ENCODE assay signal across 13 cellular contexts in the genomic region with DNA sequence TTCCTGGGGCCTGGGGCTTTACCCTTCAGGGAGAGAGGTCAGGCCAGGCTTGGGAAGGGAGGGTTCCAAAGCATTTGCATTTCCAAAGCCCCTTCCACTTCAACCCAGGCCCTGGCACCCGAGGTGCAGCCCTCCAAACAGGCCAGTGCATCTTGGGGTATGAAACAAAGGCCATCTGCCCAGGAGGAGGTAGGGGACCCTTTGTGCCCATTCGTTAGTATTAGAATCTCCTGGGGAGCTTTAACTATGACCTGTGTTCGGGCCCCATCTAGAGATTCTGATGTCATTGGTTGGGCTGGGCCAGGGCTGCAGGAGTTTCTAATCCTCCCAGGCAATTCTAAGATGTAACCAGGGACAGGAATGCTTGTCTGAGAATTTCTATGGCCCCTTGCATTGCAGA.
"Had no signal": no experiment of that assay in that cellular context is flagged by ENCODE, and none has a peak within 500 bp of the region (broad histone marks: within the 10 kb centered on the region; RNA-seq: fewer than 3 reads in every experiment).

No MANE protein-coding gene starts in this region.

- H3K27ac Mint-ChIP-seq: activated CD4-positive, alpha-beta memory T cell treated with anti-CD3 and anti-CD28 coated beads for 36 hours; activated naive CD4-positive, alpha-beta T cell treated with anti-CD3 and anti-CD28 coated beads, Interleukin-2, amount 50 U/mL, for 24 hours; activated T-helper 1 cell treated with anti-CD3 and anti-CD28 coated beads, Interleukin-12 subunit alpha, Interleukin-12 subunit beta, Interleukin-2, Interleukin-4 antibody, amounts not matched to agents 30 ng/mL and 10 ng/mL and 1 ng/mL, durations not matched to agents 14 hours and 24 hours and 36 hours had no signal

- H3K9me3 Mint-ChIP-seq: activated CD4-positive, alpha-beta memory T cell treated with anti-CD3 and anti-CD28 coated beads for 36 hours; activated naive CD4-positive, alpha-beta T cell treated with anti-CD3 and anti-CD28 coated beads, Interleukin-2, amount 50 U/mL, for 24 hours; activated T-helper 1 cell treated with anti-CD3 and anti-CD28 coated beads, Interleukin-12 subunit alpha, Interleukin-12 subunit beta, Interleukin-2, Interleukin-4 antibody, amounts not matched to agents 30 ng/mL and 10 ng/mL and 1 ng/mL, durations not matched to agents 14 hours and 24 hours and 36 hours had no signal

- H3K9ac ChIP-seq: parathyroid adenoma had no signal

- H2AFZ ChIP-seq: parathyroid adenoma had no signal

- H3K36me3 Mint-ChIP-seq: activated CD4-positive, alpha-beta memory T cell treated with anti-CD3 and anti-CD28 coated beads for 36 hours; activated naive CD4-positive, alpha-beta T cell treated with anti-CD3 and anti-CD28 coated beads, Interleukin-2, amount 50 U/mL, for 24 hours had no signal

- H3K27me3 ChIP-seq: thyroid gland, vagina had no signal

- ATAC-seq: left ventricle myocardium superior had no signal

- DNase-seq: activated CD4-positive, alpha-beta memory T cell treated with anti-CD3 and anti-CD28 coated beads for 36 hours; left ventricle myocardium superior; mesendoderm; retina; small intestine; T-helper 9 cell; thyroid gland had no signal

- H3K4me3 ChIP-seq: dorsolateral prefrontal cortex, esophagus muscularis mucosa, thyroid gland, vagina had no signal

- H3K79me2 ChIP-seq: parathyroid adenoma had no signal

- H3K9me3 ChIP-seq: esophagus muscularis mucosa, thyroid gland, vagina had no signal

- H3K4me3 Mint-ChIP-seq: activated CD4-positive, alpha-beta memory T cell treated with anti-CD3 and anti-CD28 coated beads for 36 hours; activated naive CD4-positive, alpha-beta T cell treated with anti-CD3 and anti-CD28 coated beads, Interleukin-2, amount 50 U/mL, for 24 hours; activated T-helper 1 cell treated with anti-CD3 and anti-CD28 coated beads, Interleukin-12 subunit alpha, Interleukin-12 subunit beta, Interleukin-2, Interleukin-4 antibody, amounts not matched to agents 30 ng/mL and 10 ng/mL and 1 ng/mL, durations not matched to agents 14 hours and 24 hours and 36 hours had no signal

- H3K27ac ChIP-seq: dorsolateral prefrontal cortex, esophagus muscularis mucosa, parathyroid adenoma, thyroid gland, vagina had no signal

- H3K4me1 ChIP-seq: parathyroid adenoma had no signal

- H3K36me3 ChIP-seq: esophagus muscularis mucosa, thyroid gland, vagina had no signal
